ENCODE assay signal across 1 cellular context in the genomic region with DNA sequence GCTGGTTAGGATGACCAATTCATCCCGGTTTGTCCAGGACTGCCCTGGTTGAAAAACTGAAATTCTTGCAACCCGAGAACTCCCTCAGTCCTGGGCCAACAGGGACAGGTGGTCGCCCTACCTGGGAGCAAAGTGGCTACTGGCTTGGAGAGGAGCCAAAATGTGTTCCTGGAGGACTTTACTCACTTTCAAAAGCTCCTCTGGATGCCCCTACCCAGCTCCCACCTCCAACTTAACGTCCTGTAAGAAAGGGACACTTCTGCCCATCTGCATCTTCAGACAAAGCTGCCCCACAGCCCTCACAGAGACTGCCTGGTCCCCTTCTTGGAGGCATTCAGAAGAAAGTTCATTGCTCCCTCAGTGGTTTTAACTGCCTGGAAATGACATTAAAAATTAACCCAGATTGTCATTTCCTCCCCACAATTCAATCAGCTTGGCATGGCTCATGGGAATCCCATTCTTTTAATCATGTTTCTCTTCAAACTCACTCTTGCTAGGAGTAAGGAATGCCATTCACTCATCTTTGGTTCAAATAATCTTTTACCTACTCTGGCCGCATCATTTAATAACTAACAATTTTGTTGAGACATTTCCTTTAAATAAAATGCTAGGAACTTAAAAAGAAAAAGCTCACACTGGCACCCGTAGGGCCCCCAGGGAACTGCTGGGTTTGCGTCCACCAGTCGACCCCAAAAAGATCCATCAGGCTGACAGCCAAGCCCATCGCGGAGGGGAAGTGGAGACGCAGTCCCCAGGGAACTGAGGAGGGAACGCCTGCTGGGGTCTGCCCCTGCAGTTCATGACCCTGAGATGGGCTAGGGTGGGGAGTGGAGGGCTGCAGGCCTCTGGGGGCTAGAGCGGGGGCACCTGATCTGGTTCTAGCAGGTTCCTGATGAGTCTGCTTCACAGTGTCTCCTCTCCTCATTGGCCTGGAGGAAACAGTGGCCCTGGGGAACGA.
TF ChIP-seq lines count a peak whose summit lies in the region.

No MANE protein-coding gene starts in this region.

TF ChIP-seq in HepG2, 621 proteins besides CTCF, POLR2A, EP300 and RAD21 (continued from another document):
- TF ChIP-seq, protein P1, sequence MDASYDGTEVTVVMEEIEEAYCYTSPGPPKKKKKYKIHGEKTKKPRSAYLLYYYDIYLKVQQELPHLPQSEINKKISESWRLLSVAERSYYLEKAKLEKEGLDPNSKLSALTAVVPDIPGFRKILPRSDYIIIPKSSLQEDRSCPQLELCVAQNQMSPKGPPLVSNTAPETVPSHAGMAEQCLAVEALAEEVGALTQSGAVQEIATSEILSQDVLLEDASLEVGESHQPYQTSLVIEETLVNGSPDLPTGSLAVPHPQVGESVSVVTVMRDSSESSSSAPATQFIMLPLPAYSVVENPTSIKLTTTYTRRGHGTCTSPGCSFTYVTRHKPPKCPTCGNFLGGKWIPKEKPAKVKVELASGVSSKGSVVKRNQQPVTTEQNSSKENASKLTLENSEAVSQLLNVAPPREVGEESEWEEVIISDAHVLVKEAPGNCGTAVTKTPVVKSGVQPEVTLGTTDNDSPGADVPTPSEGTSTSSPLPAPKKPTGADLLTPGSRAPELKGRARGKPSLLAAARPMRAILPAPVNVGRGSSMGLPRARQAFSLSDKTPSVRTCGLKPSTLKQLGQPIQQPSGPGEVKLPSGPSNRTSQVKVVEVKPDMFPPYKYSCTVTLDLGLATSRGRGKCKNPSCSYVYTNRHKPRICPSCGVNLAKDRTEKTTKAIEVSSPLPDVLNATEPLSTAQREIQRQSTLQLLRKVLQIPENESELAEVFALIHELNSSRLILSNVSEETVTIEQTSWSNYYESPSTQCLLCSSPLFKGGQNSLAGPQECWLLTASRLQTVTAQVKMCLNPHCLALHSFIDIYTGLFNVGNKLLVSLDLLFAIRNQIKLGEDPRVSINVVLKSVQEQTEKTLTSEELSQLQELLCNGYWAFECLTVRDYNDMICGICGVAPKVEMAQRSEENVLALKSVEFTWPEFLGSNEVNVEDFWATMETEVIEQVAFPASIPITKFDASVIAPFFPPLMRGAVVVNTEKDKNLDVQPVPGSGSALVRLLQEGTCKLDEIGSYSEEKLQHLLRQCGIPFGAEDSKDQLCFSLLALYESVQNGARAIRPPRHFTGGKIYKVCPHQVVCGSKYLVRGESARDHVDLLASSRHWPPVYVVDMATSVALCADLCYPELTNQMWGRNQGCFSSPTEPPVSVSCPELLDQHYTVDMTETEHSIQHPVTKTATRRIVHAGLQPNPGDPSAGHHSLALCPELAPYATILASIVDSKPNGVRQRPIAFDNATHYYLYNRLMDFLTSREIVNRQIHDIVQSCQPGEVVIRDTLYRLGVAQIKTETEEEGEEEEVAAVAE (CRISPR knock-in tag; IDR thresholded peaks at IDR 0.05; ENCODE audit: borderline replicate concordance) = no peak
- TF ChIP-seq HIC2 (CRISPR knock-in tag; IDR thresholded peaks at IDR 0.05; ENCODE audit: low read depth) (no peak), NFRKB (IDR thresholded peaks at IDR 0.05) (no peak), NBN (conservative IDR thresholded peaks at IDR 0.05) (no peak), ZNF614 (CRISPR knock-in tag; IDR thresholded peaks at IDR 0.05; ENCODE audit: borderline replicate concordance) (no peak), ZNF12 (CRISPR knock-in tag; IDR thresholded peaks at IDR 0.05) (no peak), DZIP1 (CRISPR knock-in tag; IDR thresholded peaks at IDR 0.05) (no peak), NFKBIZ (CRISPR knock-in tag; IDR thresholded peaks at IDR 0.05) (no peak)
